Comparison of ENCODE assay signal across 17 cellular contexts in genomic region chr19:39141929-39142328, GRCh38. TPM values are rescaled to one million over a fixed set of nuclear protein-coding genes. Genes with fewer than 3 reads are reported as not detected.
DNase-seq lines count a peak whose midpoint lies in the region; FAIRE-seq and TF ChIP-seq lines count a peak whose summit lies in the region.
"Had no signal": no experiment of that assay in that cellular context is flagged by ENCODE, and none has a peak within 500 bp of the region (broad histone marks: within the 10 kb centered on the region; RNA-seq: fewer than 3 reads in every experiment).

No MANE protein-coding gene starts in this region.

- H3K36me3 Mint-ChIP-seq in nephron (ENCODE audit: low read depth), result peaks cover 4% of the 10 kb centered on the region
- H3K36me3 Mint-ChIP-seq in immature natural killer cell, result no peaks in the 10 kb centered on the region

- H3K36me3 ChIP-seq in BLaER1 (peaks cover 12% of the 10 kb centered on the region; the same call in 1 of the 2 replicates), H7 (replicated peaks; ENCODE audit: control insufficient read depth, insufficient read depth, low read length) (no peaks in the 10 kb centered on the region), H1 (ENCODE audit: control insufficient read depth in 2 of 4, insufficient read depth in 4 of 4, low read length in 3 of 4) (no peaks in the 10 kb centered on the region)

- H2BK15ac ChIP-seq in H1 (ENCODE audit: low read length), result no peak overlapping the region

- peaks cover 100% of the 10 kb centered on the region for H4K20me1 ChIP-seq in BLaER1
- H4K20me1 ChIP-seq in H1 (replicated peaks in 1 of 2; ENCODE audit: control insufficient read depth in 1 of 2, insufficient read depth in 2 of 2, low read length in 2 of 2), result peaks cover 5 to 19% of the 10 kb centered on the region in 2 experiments

- H3K4me1 Mint-ChIP-seq in nephron (peaks cover 53% of the 10 kb centered on the region), immature natural killer cell (peaks cover 16 to 27% of the 10 kb centered on the region in 2 donors)

- TF ChIP-seq POLR2A in H1 (IDR thresholded peaks at IDR 0.05; ENCODE audit: control extremely low read depth in 1 of 2, low read depth in 2 of 2, low read length in 2 of 2), result no peak

- H3K4me3 ChIP-seq in BLaER1, result no peak overlapping the region
- no peak overlapping the region for H3K4me3 ChIP-seq in H7 (ENCODE audit: insufficient read depth, low read depth, low read length)
- no peak overlapping the region for H3K4me3 ChIP-seq in H1 (ENCODE audit: extremely low read depth in 1 of 4, insufficient read depth in 2 of 4, low read depth in 3 of 4, low read length in 4 of 4)
- H3K4me3 ChIP-seq: GM12878, GM23248 had no signal

- no peak overlapping the region for H4K91ac ChIP-seq in H1 (replicated peaks; ENCODE audit: insufficient read length, low read length)

- no peak overlapping the region for H3K23ac ChIP-seq in H1 (ENCODE audit: insufficient read length)

- no peak for TF ChIP-seq CTCF in H1 (IDR thresholded peaks at IDR 0.05; ENCODE audit: control extremely low read depth in 1 of 3, insufficient read depth in 1 of 3, low read depth in 1 of 3, low read length in 3 of 3)
- TF ChIP-seq CTCF in nephron (IDR thresholded peaks at IDR 0.05; ENCODE audit: unreplicated experiment in 3 of 3), result no peak

- POLR2A ChIA-PET in H1 (lab: Charles Lee; ENCODE audit: partially characterized antibody), result interaction anchor here (1.1 to 1.5 kb wide), 2 partner anchors 10 to 41 kb away, joined by 3 read pairs; no protein-coding TSS in a partner anchor

- H3K4me1 ChIP-seq in BLaER1 (peaks cover 90% of the 10 kb centered on the region), H1 (replicated peaks in 1 of 4; ENCODE audit: control insufficient read depth in 3 of 4, insufficient read depth in 4 of 4, low read length in 3 of 4) (peaks cover 30 to 61% (median 45%) of the 10 kb centered on the region in 4 experiments)

- H3K18ac ChIP-seq in H1 (ENCODE audit: extremely low read depth, low read length), result no peak overlapping the region

- no peak overlapping the region for H3K4me3 Mint-ChIP-seq in nephron
- H3K4me3 Mint-ChIP-seq in immature natural killer cell, result no peak overlapping the region
- H3K4me3 Mint-ChIP-seq: CD4-positive, alpha-beta memory T cell had no signal

- H3K27me3 ChIP-seq in BLaER1 (no peaks in the 10 kb centered on the region), H7 (ENCODE audit: control insufficient read depth, insufficient read depth, low read length) (no peaks in the 10 kb centered on the region), H1 (replicated peaks in 1 of 4; ENCODE audit: control insufficient read depth in 3 of 4, extremely low read depth in 1 of 4, insufficient read depth in 3 of 4, low read length in 3 of 4) (no peaks in the 10 kb centered on the region)

- H3K79me1 ChIP-seq in H1 (ENCODE audit: low read depth, low read length), result peaks cover 35% of the 10 kb centered on the region

- CTCF ChIA-PET in H1 (lab: Charles Lee; ENCODE audit: partially characterized antibody), result interaction anchor here (0.6 to 1.0 kb wide), 3 partner anchors 10 to 90 kb away, joined by 3 to 5 read pairs (median 4); no protein-coding TSS in a partner anchor

- DNase-seq in H7 (peak; percentile 7), H1 (ENCODE audit: low read depth in 1 of 2, low spot score in 2 of 2) (no peak), middle frontal gyrus (ENCODE audit: extremely low spot score, low spot score) (no peak), nucleus accumbens (lab: John Stamatoyannopoulos, UW) (no peak), immature natural killer cell (no peak), DMS153 treated with DMSO at 0.1 percent for 48 hours (lab: John Stamatoyannopoulos, UW; ENCODE audit: unreplicated experiment) (no peak)
- DNase-seq: ACHN; CD4-positive, alpha-beta memory T cell; DMS53; GM23248; H9 had no signal

- TF ChIP-seq RAD21 in H1 (IDR thresholded peaks at IDR 0.05 in 1 of 2, conservative IDR thresholded peaks at IDR 0.05 in 1 of 2; ENCODE audit: low read depth in 2 of 2, low read length in 2 of 2), result no peak

- H3K9me3 ChIP-seq in BLaER1 (no peaks in the 10 kb centered on the region), H1 (ENCODE audit: insufficient read depth in 2 of 2, low read depth in 1 of 2, low read length in 1 of 2) (no peaks in the 10 kb centered on the region)

- H3K27ac Mint-ChIP-seq in nephron (peak overlapping the region; percentile 35 to 55 (median 42)), immature natural killer cell (no peak overlapping the region)

- H3K27ac ChIP-seq in BLaER1 (peak overlapping the region; percentile 38), H1 (ENCODE audit: low read depth, low read length) (no peak overlapping the region)
- H3K27ac ChIP-seq: C4-2B, GM23248 had no signal

- H3K9me3 Mint-ChIP-seq in nephron (no peaks in the 10 kb centered on the region), immature natural killer cell (no peaks in the 10 kb centered on the region)
- H3K9me3 Mint-ChIP-seq: CD4-positive, alpha-beta memory T cell; H9 had no signal

- H3K4me2 ChIP-seq in BLaER1, result peak overlapping the region; percentile 80
- H3K4me2 ChIP-seq in H1 (ENCODE audit: insufficient read depth in 1 of 2, low read depth in 2 of 2, low read length in 2 of 2), result no peak overlapping the region

- H4K5ac ChIP-seq in H1 (ENCODE audit: insufficient read length, low read depth, low read length), result no peak overlapping the region

- no peak overlapping the region for H3K4ac ChIP-seq in H1 (replicated peaks; ENCODE audit: insufficient read length, low read depth, low read length)

- no peaks in the 10 kb centered on the region for H3K27me3 Mint-ChIP-seq in nephron (ENCODE audit: low read depth)
- H3K27me3 Mint-ChIP-seq in immature natural killer cell (ENCODE audit: low read depth in 3 of 3), result peaks cover 0 to 3% (median 0%) of the 10 kb centered on the region in 3 donors
- H3K27me3 Mint-ChIP-seq: CD4-positive, alpha-beta memory T cell had no signal

- H2BK120ac ChIP-seq in H1 (replicated peaks; ENCODE audit: low read depth, low read length), result no peak overlapping the region

- no peak overlapping the region for H2BK5ac ChIP-seq in H1 (ENCODE audit: low read depth, low read length)

- no peak overlapping the region for H3K14ac ChIP-seq in H1 (ENCODE audit: insufficient read length)

- H2BK12ac ChIP-seq in H1 (ENCODE audit: low read depth, low read length), result peak overlapping the region; percentile 90; the same call in 1 of the 2 replicates

- peaks cover 2% of the 10 kb centered on the region; the same call in 1 of the 2 replicates for H3K23me2 ChIP-seq in H1 (ENCODE audit: low read depth, low read length)

- H2AK5ac ChIP-seq in H1 (ENCODE audit: low read depth, low read length), result no peak overlapping the region

- no peak for TF ChIP-seq EP300 in H1 (IDR thresholded peaks at IDR 0.05; ENCODE audit: borderline replicate concordance in 1 of 2, low read depth in 2 of 2, low read length in 2 of 2)

- no peak overlapping the region for H2AFZ ChIP-seq in H1 (ENCODE audit: low read length)
- H2AFZ ChIP-seq: GM23248 had no signal

- H3K9ac ChIP-seq in BLaER1 (0 out of 2 replicates have a peak overlapping the region, but pooled peaks have one; percentile 1), H1 (replicated peaks in 1 of 4; ENCODE audit: extremely low read depth in 1 of 4, low read depth in 3 of 4, low read length in 3 of 4) (no peak overlapping the region)
- H3K9ac ChIP-seq: GM23248 had no signal

- FAIRE-seq in H1 (lab: Jason Lieb, UNC), result no peak
- FAIRE-seq: GM12878 had no signal

- no peak overlapping the region for H2BK20ac ChIP-seq in H1 (ENCODE audit: low read length)

- peaks cover 2 to 75% of the 10 kb centered on the region in 2 experiments; a peak in 3 of 4 replicates for H3K79me2 ChIP-seq in H1 (ENCODE audit: control insufficient read depth in 1 of 2, insufficient read depth in 2 of 2, low read length in 2 of 2)

- H4K8ac ChIP-seq in H1 (ENCODE audit: extremely low read depth, insufficient read depth, low read length), result no peak overlapping the region

- no peak overlapping the region for H3K56ac ChIP-seq in H1 (replicated peaks; ENCODE audit: insufficient read length, low read depth, low read length)

- WGBS in H1 (ENCODE audit: extremely low coverage in 1 of 2, insufficient coverage in 1 of 2, insufficient read length in 1 of 2, insufficient replicate concordance in 2 of 2, low coverage in 1 of 2, low lambda C conversion rate in 2 of 2, missing lambda C conversion rate in 1 of 2), 2 experiments, result 74% methylated on average over 11 of the region's 11 CpGs; no CpG with 5 or more reads in 1 of the 2 experiments

RNA-seq across cellular contexts. Expression of gene PAK4, which starts 16.3 kb away (rescaled TPM):
- total RNA-seq in H7 (2014; rRNA removed; shearing (Covaris generic)), result 14.0 and 15.6 TPM in 2 replicates
- 64.4 and 67.6 TPM in 2 replicates for total RNA-seq in H1 (2021; fragmentation: NEBNext Ultra II Directional; extraction: Animal tissue kit (Norgen Biotek cat#: 25700))
- 50.7 and 107 TPM in 2 replicates for polyA plus RNA-seq in H1 (2011; rRNA removed)
- 55.5 TPM for polyA plus RNA-seq in H1 (2011; cell fraction: cytosol; rRNA removed)
- 89.7 TPM for polyA plus RNA-seq in H1 (2011; cell fraction: nucleus; rRNA removed)
- polyA plus RNA-seq in H1 (2012, experiment 1 of 2), result 40.5 to 57.3 TPM (median 53.1 TPM) in 4 replicates
- polyA plus RNA-seq in H1 (2012, experiment 2 of 2), result 64.2 TPM
- polyA plus RNA-seq in H1 (2013, experiment 1 of 2), result 47.5 TPM
- polyA plus RNA-seq in H1 (2013, experiment 2 of 2), result 47.5 TPM
- polyA minus RNA-seq in H1 (2011; rRNA and poly(A)+ RNA removed), result 17.7 and 25.9 TPM in 2 replicates
- polyA minus RNA-seq in H1 (2011; cell fraction: cytosol; rRNA and poly(A)+ RNA removed), result 39.9 TPM
- 22.8 TPM for polyA minus RNA-seq in H1 (2011; cell fraction: nucleus; rRNA and poly(A)+ RNA removed)
- polyA plus RNA-seq in immature natural killer cell, result 1 to 10 TPM in 2 of 3 donors, under 1 TPM in 1; 0.68 to 2.1 (median 1.5) TPM

RNA-seq across cellular contexts. Expression of gene NCCRP1, which starts 54.8 kb away (rescaled TPM):
- not detected in 2 replicates for total RNA-seq in H7 (2014; rRNA removed; shearing (Covaris generic))
- total RNA-seq in H1 (2021; fragmentation: NEBNext Ultra II Directional; extraction: Animal tissue kit (Norgen Biotek cat#: 25700)), result 2.8 and 3.2 TPM in 2 replicates
- polyA plus RNA-seq in H1 (2011; rRNA removed) (7.9 and 11.2 TPM in 2 replicates), immature natural killer cell (not detected)
- 3.8 TPM for polyA plus RNA-seq in H1 (2011; cell fraction: cytosol; rRNA removed)
- 3.1 TPM for polyA plus RNA-seq in H1 (2011; cell fraction: nucleus; rRNA removed)
- 1.9 to 4.0 TPM (median 2.6 TPM) in 4 replicates for polyA plus RNA-seq in H1 (2012, experiment 1 of 2)
- 2.5 TPM for polyA plus RNA-seq in H1 (2012, experiment 2 of 2)
- polyA plus RNA-seq in H1 (2013, experiment 1 of 2), result 2.1 TPM
- 2.4 TPM for polyA plus RNA-seq in H1 (2013, experiment 2 of 2)
- 1.7 and 3.1 TPM in 2 replicates for polyA minus RNA-seq in H1 (2011; rRNA and poly(A)+ RNA removed)
- polyA minus RNA-seq in H1 (2011; cell fraction: cytosol; rRNA and poly(A)+ RNA removed), result 2.6 TPM
- polyA minus RNA-seq in H1 (2011; cell fraction: nucleus; rRNA and poly(A)+ RNA removed), result 1.00 TPM
- total RNA-seq: A172; CD4-positive, alpha-beta memory T cell; GM12878; GM23248; HT-29 had no signal
- polyA plus RNA-seq: CD4-positive, alpha-beta memory T cell; GM12878; GM23248 had no signal

RNA-seq across cellular contexts. Expression of gene ACP7, which starts 57.8 kb away (rescaled TPM):
- 0.14 TPM in 1 of 2 replicates, not detected in the other for total RNA-seq in H7 (2014; rRNA removed; shearing (Covaris generic))
- 0.50 and 0.98 TPM in 2 replicates for total RNA-seq in H1 (2021; fragmentation: NEBNext Ultra II Directional; extraction: Animal tissue kit (Norgen Biotek cat#: 25700))
- polyA plus RNA-seq in H1 (2011; rRNA removed), result 0.27 and 0.58 TPM in 2 replicates
- polyA plus RNA-seq in H1 (2011; cell fraction: cytosol; rRNA removed), result 0.36 TPM
- 0.83 TPM for polyA plus RNA-seq in H1 (2011; cell fraction: nucleus; rRNA removed)
- polyA plus RNA-seq in H1 (2012, experiment 1 of 2), result 0.55 to 0.78 TPM (median 0.67 TPM) in 4 replicates
- 0.45 TPM for polyA plus RNA-seq in H1 (2012, experiment 2 of 2)
- 0.30 TPM for polyA plus RNA-seq in H1 (2013, experiment 1 of 2)
- 0.29 TPM for polyA plus RNA-seq in H1 (2013, experiment 2 of 2)
- 0.19 and 0.76 TPM in 2 replicates for polyA minus RNA-seq in H1 (2011; rRNA and poly(A)+ RNA removed)
- not detected for polyA minus RNA-seq in H1 (2011; cell fraction: cytosol; rRNA and poly(A)+ RNA removed)
- 0.70 TPM for polyA minus RNA-seq in H1 (2011; cell fraction: nucleus; rRNA and poly(A)+ RNA removed)
- not detected for polyA plus RNA-seq in immature natural killer cell
- total RNA-seq: GM12878, GM23248, HT-29 had no signal
- polyA plus RNA-seq: CD4-positive, alpha-beta memory T cell; GM12878 had no signal

Comparison
In these comparisons a context has a peak if more than half of its experiments do, and no peak if none do; other contexts are left out.
1. H3K27ac Mint-ChIP-seq: peak in nephron (3 of 3); none in immature natural killer cell (0 of 6).